Comparison of ENCODE assay signal across 1 cellular context in genomic region chr6:34468378-34468892, GRCh38.
TF ChIP-seq lines count a peak whose summit lies in the region.

No MANE protein-coding gene starts in this region.

TF ChIP-seq in HepG2, 621 proteins besides CTCF, POLR2A, EP300 and RAD21:
- TF ChIP-seq, protein P1, sequence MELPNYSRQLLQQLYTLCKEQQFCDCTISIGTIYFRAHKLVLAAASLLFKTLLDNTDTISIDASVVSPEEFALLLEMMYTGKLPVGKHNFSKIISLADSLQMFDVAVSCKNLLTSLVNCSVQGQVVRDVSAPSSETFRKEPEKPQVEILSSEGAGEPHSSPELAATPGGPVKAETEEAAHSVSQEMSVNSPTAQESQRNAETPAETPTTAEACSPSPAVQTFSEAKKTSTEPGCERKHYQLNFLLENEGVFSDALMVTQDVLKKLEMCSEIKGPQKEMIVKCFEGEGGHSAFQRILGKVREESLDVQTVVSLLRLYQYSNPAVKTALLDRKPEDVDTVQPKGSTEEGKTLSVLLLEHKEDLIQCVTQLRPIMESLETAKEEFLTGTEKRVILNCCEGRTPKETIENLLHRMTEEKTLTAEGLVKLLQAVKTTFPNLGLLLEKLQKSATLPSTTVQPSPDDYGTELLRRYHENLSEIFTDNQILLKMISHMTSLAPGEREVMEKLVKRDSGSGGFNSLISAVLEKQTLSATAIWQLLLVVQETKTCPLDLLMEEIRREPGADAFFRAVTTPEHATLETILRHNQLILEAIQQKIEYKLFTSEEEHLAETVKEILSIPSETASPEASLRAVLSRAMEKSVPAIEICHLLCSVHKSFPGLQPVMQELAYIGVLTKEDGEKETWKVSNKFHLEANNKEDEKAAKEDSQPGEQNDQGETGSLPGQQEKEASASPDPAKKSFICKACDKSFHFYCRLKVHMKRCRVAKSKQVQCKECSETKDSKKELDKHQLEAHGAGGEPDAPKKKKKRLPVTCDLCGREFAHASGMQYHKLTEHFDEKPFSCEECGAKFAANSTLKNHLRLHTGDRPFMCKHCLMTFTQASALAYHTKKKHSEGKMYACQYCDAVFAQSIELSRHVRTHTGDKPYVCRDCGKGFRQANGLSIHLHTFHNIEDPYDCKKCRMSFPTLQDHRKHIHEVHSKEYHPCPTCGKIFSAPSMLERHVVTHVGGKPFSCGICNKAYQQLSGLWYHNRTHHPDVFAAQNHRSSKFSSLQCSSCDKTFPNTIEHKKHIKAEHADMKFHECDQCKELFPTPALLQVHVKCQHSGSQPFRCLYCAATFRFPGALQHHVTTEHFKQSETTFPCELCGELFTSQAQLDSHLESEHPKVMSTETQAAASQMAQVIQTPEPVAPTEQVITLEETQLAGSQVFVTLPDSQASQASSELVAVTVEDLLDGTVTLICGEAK (IDR thresholded peaks at IDR 0.05) = no peak
- TF ChIP-seq, protein P1 (CRISPR knock-in tag; IDR thresholded peaks at IDR 0.05) = no peak
- TF ChIP-seq ZNF574 (CRISPR knock-in tag; IDR thresholded peaks at IDR 0.05) (no peak), ZNF451 (CRISPR knock-in tag; IDR thresholded peaks at IDR 0.05) (no peak), BRCA1 (CRISPR knock-in tag; IDR thresholded peaks at IDR 0.05) (no peak), SIN3B (IDR thresholded peaks at IDR 0.05; ENCODE audit: low read length) (no peak), ZNF431 (CRISPR knock-in tag; IDR thresholded peaks at IDR 0.05; ENCODE audit: borderline replicate concordance, low read depth) (no peak), MED13 (CRISPR knock-in tag; IDR thresholded peaks at IDR 0.05) (no peak)
- TF ChIP-seq, protein P2, sequence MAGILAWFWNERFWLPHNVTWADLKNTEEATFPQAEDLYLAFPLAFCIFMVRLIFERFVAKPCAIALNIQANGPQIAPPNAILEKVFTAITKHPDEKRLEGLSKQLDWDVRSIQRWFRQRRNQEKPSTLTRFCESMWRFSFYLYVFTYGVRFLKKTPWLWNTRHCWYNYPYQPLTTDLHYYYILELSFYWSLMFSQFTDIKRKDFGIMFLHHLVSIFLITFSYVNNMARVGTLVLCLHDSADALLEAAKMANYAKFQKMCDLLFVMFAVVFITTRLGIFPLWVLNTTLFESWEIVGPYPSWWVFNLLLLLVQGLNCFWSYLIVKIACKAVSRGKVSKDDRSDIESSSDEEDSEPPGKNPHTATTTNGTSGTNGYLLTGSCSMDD (CRISPR knock-in tag; IDR thresholded peaks at IDR 0.05) = no peak
- TF ChIP-seq, protein P3, sequence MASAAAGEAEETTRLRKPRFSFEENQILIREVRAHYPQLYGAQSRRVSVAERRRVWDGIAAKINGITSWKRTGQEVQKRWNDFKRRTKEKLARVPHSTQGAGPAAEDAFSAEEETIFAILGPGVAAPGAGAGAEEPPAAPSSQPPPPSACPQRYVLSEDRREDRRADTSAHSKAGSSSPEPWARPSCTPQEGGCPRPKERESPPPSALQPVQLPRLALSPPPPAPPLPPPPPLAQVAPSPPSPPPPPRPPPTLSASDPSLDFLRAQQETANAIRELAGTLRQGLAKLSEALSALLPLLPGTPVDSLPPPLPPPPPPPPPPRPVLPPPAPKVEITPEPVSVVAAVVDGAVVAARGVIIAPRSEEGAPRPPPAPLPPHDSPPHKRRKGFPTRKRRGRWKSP (CRISPR knock-in tag; IDR thresholded peaks at IDR 0.05) = no peak
